1 cellular context compared by ENCODE assay signal in the genomic region with DNA sequence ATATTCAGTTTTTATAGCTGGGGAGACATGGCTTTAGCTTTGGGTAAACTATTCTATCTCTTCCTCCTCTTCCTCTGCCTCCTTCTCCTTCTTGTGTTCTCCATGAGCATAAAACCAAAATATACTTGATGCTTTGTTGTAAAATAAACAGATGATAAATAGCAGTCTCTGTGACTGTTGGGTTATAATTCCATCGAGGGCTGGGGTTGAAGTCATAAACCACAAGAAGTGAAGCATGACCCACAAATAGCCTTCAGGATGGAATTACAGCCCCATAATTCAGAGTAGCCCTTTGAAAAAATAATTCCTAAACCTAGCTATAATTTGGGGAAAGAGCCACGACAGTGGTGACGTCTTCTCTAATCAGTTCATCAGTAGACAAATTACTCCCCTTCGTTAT.
TF ChIP-seq lines count a peak whose summit lies in the region.

No MANE protein-coding gene starts in this region.

TF ChIP-seq in IMR-90, 13 proteins besides CTCF, POLR2A, EP300 and RAD21 (continued from another document):
- TF ChIP-seq, protein P1, sequence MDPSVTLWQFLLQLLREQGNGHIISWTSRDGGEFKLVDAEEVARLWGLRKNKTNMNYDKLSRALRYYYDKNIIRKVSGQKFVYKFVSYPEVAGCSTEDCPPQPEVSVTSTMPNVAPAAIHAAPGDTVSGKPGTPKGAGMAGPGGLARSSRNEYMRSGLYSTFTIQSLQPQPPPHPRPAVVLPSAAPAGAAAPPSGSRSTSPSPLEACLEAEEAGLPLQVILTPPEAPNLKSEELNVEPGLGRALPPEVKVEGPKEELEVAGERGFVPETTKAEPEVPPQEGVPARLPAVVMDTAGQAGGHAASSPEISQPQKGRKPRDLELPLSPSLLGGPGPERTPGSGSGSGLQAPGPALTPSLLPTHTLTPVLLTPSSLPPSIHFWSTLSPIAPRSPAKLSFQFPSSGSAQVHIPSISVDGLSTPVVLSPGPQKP (IDR thresholded peaks at IDR 0.05; ENCODE audit: borderline replicate concordance, low read depth, low read length): no peak
- TF ChIP-seq MAFK (IDR thresholded peaks at IDR 0.05; ENCODE audit: low read depth, low read length) (no peak), NFE2L2 (IDR thresholded peaks at IDR 0.05; ENCODE audit: low read depth, low read length) (no peak), MXI1 (IDR thresholded peaks at IDR 0.05; ENCODE audit: borderline replicate concordance, low read depth, low read length) (no peak), SMC3 (IDR thresholded peaks at IDR 0.05; ENCODE audit: low read depth, low read length) (no peak), CEBPB (IDR thresholded peaks at IDR 0.05; ENCODE audit: low read depth, low read length) (no peak), BHLHE40 (IDR thresholded peaks at IDR 0.05; ENCODE audit: low read depth, low read length) (no peak), RCOR1 (IDR thresholded peaks at IDR 0.05; ENCODE audit: insufficient replicate concordance, low read length) (no peak), FOS (IDR thresholded peaks at IDR 0.05; ENCODE audit: low read depth, low read length) (no peak), RFX5 (IDR thresholded peaks at IDR 0.05; ENCODE audit: low read depth, low read length) (no peak), MAZ (IDR thresholded peaks at IDR 0.05; ENCODE audit: borderline replicate concordance, low read depth, low read length) (no peak)
- TF ChIP-seq, protein P2, sequence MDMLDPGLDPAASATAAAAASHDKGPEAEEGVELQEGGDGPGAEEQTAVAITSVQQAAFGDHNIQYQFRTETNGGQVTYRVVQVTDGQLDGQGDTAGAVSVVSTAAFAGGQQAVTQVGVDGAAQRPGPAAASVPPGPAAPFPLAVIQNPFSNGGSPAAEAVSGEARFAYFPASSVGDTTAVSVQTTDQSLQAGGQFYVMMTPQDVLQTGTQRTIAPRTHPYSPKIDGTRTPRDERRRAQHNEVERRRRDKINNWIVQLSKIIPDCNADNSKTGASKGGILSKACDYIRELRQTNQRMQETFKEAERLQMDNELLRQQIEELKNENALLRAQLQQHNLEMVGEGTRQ (IDR thresholded peaks at IDR 0.05; ENCODE audit: low read depth, low read length): no peak
